Comparison of ENCODE assay signal across 8 cellular contexts in genomic region chr2:231604101-231604684, GRCh38. TPM values are rescaled to one million over a fixed set of nuclear protein-coding genes. Genes with fewer than 3 reads are reported as not detected.
DNase-seq lines count a peak whose midpoint lies in the region; ATAC-seq and TF ChIP-seq lines count a peak whose summit lies in the region.

No MANE protein-coding gene starts in this region.

- POLR2A ChIA-PET in GM10248 (lab: Yijun Ruan, JAX) = interaction anchor here (0.6 to 1.7 kb wide), 4 partner anchors 109 to 142 kb away, joined by 3 to 5 read pairs (median 4); partner anchors contain the start of gene NCL

- H3K36me3 ChIP-seq in MG63 = no peaks in the 10 kb centered on the region

- no peaks in the 10 kb centered on the region for H3K36me3 Mint-ChIP-seq in activated T-cell treated with anti-CD3 and anti-CD28 coated beads, Interleukin-2, amount 50 U/mL, for 4 hours (ENCODE audit: insufficient read depth)
- H3K36me3 Mint-ChIP-seq in osteocyte (ENCODE audit: unreplicated experiment) = no peaks in the 10 kb centered on the region

- no peaks in the 10 kb centered on the region for H3K27me3 Mint-ChIP-seq in activated T-cell treated with anti-CD3 and anti-CD28 coated beads, Interleukin-2, amount 50 U/mL, for 4 hours (ENCODE audit: low read depth)
- H3K27me3 Mint-ChIP-seq in osteocyte (ENCODE audit: unreplicated experiment) = no peaks in the 10 kb centered on the region

- no peaks in the 10 kb centered on the region for H3K27me3 ChIP-seq in MG63

- CTCF ChIA-PET in GM10248 (lab: Yijun Ruan, JAX) = interaction anchor here (1.0 to 15.5 kb wide), 8 partner anchors 9 to 111 kb away, joined by 3 to 243 read pairs (median 6); no protein-coding TSS in a partner anchor

- no peaks in the 10 kb centered on the region for H3K9me3 Mint-ChIP-seq in activated T-cell treated with anti-CD3 and anti-CD28 coated beads, Interleukin-2, amount 50 U/mL, for 4 hours
- no peaks in the 10 kb centered on the region for H3K9me3 Mint-ChIP-seq in osteocyte (ENCODE audit: unreplicated experiment)

- peaks cover 10% of the 10 kb centered on the region for H3K4me1 Mint-ChIP-seq in activated T-cell treated with anti-CD3 and anti-CD28 coated beads, Interleukin-2, amount 50 U/mL, for 4 hours (ENCODE audit: low read depth)
- peaks cover 33% of the 10 kb centered on the region for H3K4me1 Mint-ChIP-seq in osteocyte (ENCODE audit: unreplicated experiment)

- peak; percentile 74 for DNase-seq in GM10248 (ENCODE audit: extremely low spot score)
- DNase-seq in MG63 = peak; percentile 46
- DNase-seq in activated T-cell treated with anti-CD3 and anti-CD28 coated beads, Interleukin-2, amount 50 U/mL, for 4 hours = no peak
- DNase-seq in globus pallidus (ENCODE audit: low spot score) = peak; percentile 96
- no peak for DNase-seq in osteocyte (ENCODE audit: extremely low spot score, unreplicated experiment)
- no peak for DNase-seq in UCSD-AML1 (lab: John Stamatoyannopoulos, UW; ENCODE audit: unreplicated experiment)
- DNase-seq in H4 (ENCODE audit: low spot score) = no peak

- peak overlapping the region; percentile 88 for H3K27ac Mint-ChIP-seq in osteocyte (ENCODE audit: unreplicated experiment)

- H3K9me3 ChIP-seq in MG63 = no peaks in the 10 kb centered on the region

- TF ChIP-seq CTCF in GM10248 (IDR thresholded peaks at IDR 0.05; ENCODE audit: control extremely low read depth, extremely low read depth, low read depth, missing control alignments) (no peak), osteocyte (IDR thresholded peaks at IDR 0.05) (no peak)

- H3K4me3 Mint-ChIP-seq in activated T-cell treated with anti-CD3 and anti-CD28 coated beads, Interleukin-2, amount 50 U/mL, for 4 hours = peak overlapping the region; percentile 62
- peak overlapping the region; percentile 50 for H3K4me3 Mint-ChIP-seq in osteocyte (ENCODE audit: unreplicated experiment)

- ATAC-seq in GM21528 (IDR thresholded peaks at IDR 0.05; ENCODE audit: low FRiP score, unreplicated experiment) = peak; percentile 42
- ATAC-seq in activated T-cell treated with anti-CD3 and anti-CD28 coated beads, Interleukin-2, amount 50 U/mL, for 4 hours = no peak

- peak overlapping the region; percentile 64 for H3K4me3 ChIP-seq in MG63

RNA-seq across cellular contexts. Expression of gene TEX44, which starts 11.5 kb away (rescaled TPM):
- total RNA-seq in MG63 (2014; rRNA removed; shearing (Covaris generic); ENCODE audit: low replicate concordance) = not detected in 2 replicates
- not detected for total RNA-seq in activated T-cell treated with anti-CD3 and anti-CD28 coated beads, Interleukin-2, amount 50 U/mL, for 4 hours
- total RNA-seq in osteocyte = not detected in 2 replicates
- not detected in 2 replicates for total RNA-seq in H4 (2014; rRNA removed; shearing (Covaris generic))

Comparison
In these comparisons a context has a peak if more than half of its experiments do, and no peak if none do; other contexts are left out.
1. DNase-seq: peak in GM10248 (single experiment), MG63 (single experiment) and globus pallidus (single experiment); none in activated T-cell treated with anti-CD3 and anti-CD28 coated beads, Interleukin-2, amount 50 U/mL, for 4 hours (single experiment), osteocyte (single experiment), UCSD-AML1 (single experiment) and H4 (single experiment).